ENCODE assay signal across 9 cellular contexts in genomic region chr9:124239249-124240073, GRCh38. TPM values are rescaled to one million over a fixed set of nuclear protein-coding genes. Genes with fewer than 3 reads are reported as not detected.
DNase-seq lines count a peak whose midpoint lies in the region; ATAC-seq and TF ChIP-seq lines count a peak whose summit lies in the region.
"Had no signal": no experiment of that assay in that cellular context is flagged by ENCODE, and none has a peak within 500 bp of the region (broad histone marks: within the 10 kb centered on the region; RNA-seq: fewer than 3 reads in every experiment).

No MANE protein-coding gene starts in this region.

- H3K27ac ChIP-seq in CD4-positive, alpha-beta T cell (ENCODE audit: low read depth, low read length): no peak overlapping the region
- H3K27ac ChIP-seq: PC-9 had no signal

- ATAC-seq in GM18867 (IDR thresholded peaks at IDR 0.05; ENCODE audit: unreplicated experiment) (peak; percentile 78), HG02571 (IDR thresholded peaks at IDR 0.05; ENCODE audit: unreplicated experiment) (peak; percentile 76)
- ATAC-seq in CD4-positive, alpha-beta T cell (ENCODE audit: poor library complexity): no peak

- H3K27me3 Mint-ChIP-seq in CD4-positive, alpha-beta T cell: no peaks in the 10 kb centered on the region

- POLR2A ChIA-PET in CD4-positive, alpha-beta T cell (lab: Charles Lee): no interaction called here

- no peaks in the 10 kb centered on the region for H3K27me3 ChIP-seq in CD4-positive, alpha-beta T cell (ENCODE audit: control insufficient read depth, insufficient read depth, low read length)

- intact Hi-C loops in CD4-positive, alpha-beta T cell (cut with DNase I, micrococcal nuclease): no loop called here

- H3K9me3 ChIP-seq in CD4-positive, alpha-beta T cell (ENCODE audit: control insufficient read depth, low read length): no peaks in the 10 kb centered on the region

- no peaks in the 10 kb centered on the region for H3K36me3 Mint-ChIP-seq in CD4-positive, alpha-beta T cell (ENCODE audit: low read depth)

- CTCF ChIA-PET in CD4-positive, alpha-beta T cell (lab: Charles Lee): no interaction called here

- H3K4me3 Mint-ChIP-seq in CD4-positive, alpha-beta T cell: no peak overlapping the region

- H3K9me3 Mint-ChIP-seq in CD4-positive, alpha-beta T cell: no peaks in the 10 kb centered on the region

- DNase-seq in NAMALWA (ENCODE audit: low spot score) (peak; percentile 49), midbrain (lab: John Stamatoyannopoulos, UW) (peak; percentile 7), SK-N-DZ (ENCODE audit: low spot score) (no peak), cerebellar cortex (ENCODE audit: low spot score) (no peak)
- DNase-seq in effector CD8-positive, alpha-beta T cell (lab: John Stamatoyannopoulos, UW): no peak
- no peak for DNase-seq in CD4-positive, alpha-beta T cell
- DNase-seq: PC-9 had no signal

- H3K27ac Mint-ChIP-seq in CD4-positive, alpha-beta T cell: no peak overlapping the region

- TF ChIP-seq CTCF in CD4-positive, alpha-beta T cell (IDR thresholded peaks at IDR 0.05): no peak

- H3K4me1 Mint-ChIP-seq in CD4-positive, alpha-beta T cell (ENCODE audit: low read depth): peaks cover 22% of the 10 kb centered on the region

RNA-seq across cellular contexts. Expression of gene NEK6, which starts 18.3 kb away (rescaled TPM):
- polyA plus RNA-seq in SK-N-DZ (2014; cell fraction: cytosol; rRNA removed): not detected in 2 replicates
- not detected in 2 replicates for polyA plus RNA-seq in SK-N-DZ (2014; cell fraction: nucleus; rRNA removed)
- 1 to 10 TPM in 1 of 2 experiments, under 1 TPM in 1; 0.89 to 1.7 TPM for total RNA-seq in CD4-positive, alpha-beta T cell

Comparison
In these comparisons a context has a peak if more than half of its experiments do, and no peak if none do; other contexts are left out.
1. DNase-seq: peak in NAMALWA (single experiment) and midbrain (single experiment); none in SK-N-DZ (single experiment), effector CD8-positive, alpha-beta T cell (single experiment), CD4-positive, alpha-beta T cell (0 of 10) and cerebellar cortex (single experiment).